Comparison of ENCODE assay signal across 1 cellular context in the genomic region with DNA sequence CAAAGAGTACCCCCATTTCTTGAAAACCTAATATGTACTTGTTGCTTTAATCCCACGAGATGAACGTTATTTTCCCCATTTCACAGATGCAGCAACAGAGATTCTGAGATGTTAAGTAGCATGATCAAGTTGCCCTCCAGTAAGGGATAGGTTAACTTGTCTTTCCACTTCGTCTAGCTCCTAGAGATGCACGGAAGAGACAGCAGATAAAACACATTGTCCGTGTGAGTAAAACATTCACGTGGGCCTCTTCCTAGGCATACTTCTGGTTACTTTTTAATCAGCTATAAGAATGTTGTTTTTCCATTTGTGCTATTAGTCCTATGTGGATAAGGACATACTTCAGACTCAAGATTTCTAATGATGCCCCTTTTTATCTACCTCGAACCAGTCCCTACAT.
TF ChIP-seq lines count a peak whose summit lies in the region.

No MANE protein-coding gene starts in this region.

TF ChIP-seq in H1, 55 proteins besides CTCF, POLR2A, EP300 and RAD21:
- TF ChIP-seq GTF2F1 (IDR thresholded peaks at IDR 0.05; ENCODE audit: borderline replicate concordance, low read depth, low read length) (no peak), TAF1 (IDR thresholded peaks at IDR 0.05; ENCODE audit: low read depth, low read length) (no peak), EGR1 (IDR thresholded peaks at IDR 0.05; ENCODE audit: borderline replicate concordance, low read depth, low read length) (no peak), BACH1 (IDR thresholded peaks at IDR 0.05; ENCODE audit: low read length) (no peak), SRF (IDR thresholded peaks at IDR 0.05; ENCODE audit: low read depth, low read length) (no peak), NRF1 (IDR thresholded peaks at IDR 0.05; ENCODE audit: low read depth, low read length) (no peak), GABPA (IDR thresholded peaks at IDR 0.05; ENCODE audit: borderline replicate concordance, insufficient read depth, low read length) (no peak), JUN (IDR thresholded peaks at IDR 0.05; ENCODE audit: low read depth, low read length) (no peak), ZNF274 (IDR thresholded peaks at IDR 0.05; ENCODE audit: borderline replicate concordance, extremely low read depth, low read length) (no peak), YY1 (IDR thresholded peaks at IDR 0.05; ENCODE audit: low read depth, low read length) (no peak), BCL11A (IDR thresholded peaks at IDR 0.05; ENCODE audit: low read depth in 2 of 2, low read length in 2 of 2) (no peak), SIN3A (conservative IDR thresholded peaks at IDR 0.05 in 1 of 2, IDR thresholded peaks at IDR 0.05 in 1 of 2; ENCODE audit: low read depth in 1 of 2, low read length in 2 of 2) (no peak), KDM4A (IDR thresholded peaks at IDR 0.05; ENCODE audit: low read depth, low read length, severe bottlenecking) (no peak), SUZ12 (IDR thresholded peaks at IDR 0.05; ENCODE audit: low read length) (no peak), NANOG (IDR thresholded peaks at IDR 0.05; ENCODE audit: insufficient read depth, low read depth, low read length, poor library complexity, severe bottlenecking) (no peak)
- TF ChIP-seq, protein P1, sequence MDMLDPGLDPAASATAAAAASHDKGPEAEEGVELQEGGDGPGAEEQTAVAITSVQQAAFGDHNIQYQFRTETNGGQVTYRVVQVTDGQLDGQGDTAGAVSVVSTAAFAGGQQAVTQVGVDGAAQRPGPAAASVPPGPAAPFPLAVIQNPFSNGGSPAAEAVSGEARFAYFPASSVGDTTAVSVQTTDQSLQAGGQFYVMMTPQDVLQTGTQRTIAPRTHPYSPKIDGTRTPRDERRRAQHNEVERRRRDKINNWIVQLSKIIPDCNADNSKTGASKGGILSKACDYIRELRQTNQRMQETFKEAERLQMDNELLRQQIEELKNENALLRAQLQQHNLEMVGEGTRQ (IDR thresholded peaks at IDR 0.05; ENCODE audit: low read length): no peak
- TF ChIP-seq, protein P2, sequence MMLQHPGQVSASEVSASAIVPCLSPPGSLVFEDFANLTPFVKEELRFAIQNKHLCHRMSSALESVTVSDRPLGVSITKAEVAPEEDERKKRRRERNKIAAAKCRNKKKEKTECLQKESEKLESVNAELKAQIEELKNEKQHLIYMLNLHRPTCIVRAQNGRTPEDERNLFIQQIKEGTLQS (IDR thresholded peaks at IDR 0.05; ENCODE audit: insufficient read depth, low read depth, low read length): no peak
- TF ChIP-seq, protein P3, sequence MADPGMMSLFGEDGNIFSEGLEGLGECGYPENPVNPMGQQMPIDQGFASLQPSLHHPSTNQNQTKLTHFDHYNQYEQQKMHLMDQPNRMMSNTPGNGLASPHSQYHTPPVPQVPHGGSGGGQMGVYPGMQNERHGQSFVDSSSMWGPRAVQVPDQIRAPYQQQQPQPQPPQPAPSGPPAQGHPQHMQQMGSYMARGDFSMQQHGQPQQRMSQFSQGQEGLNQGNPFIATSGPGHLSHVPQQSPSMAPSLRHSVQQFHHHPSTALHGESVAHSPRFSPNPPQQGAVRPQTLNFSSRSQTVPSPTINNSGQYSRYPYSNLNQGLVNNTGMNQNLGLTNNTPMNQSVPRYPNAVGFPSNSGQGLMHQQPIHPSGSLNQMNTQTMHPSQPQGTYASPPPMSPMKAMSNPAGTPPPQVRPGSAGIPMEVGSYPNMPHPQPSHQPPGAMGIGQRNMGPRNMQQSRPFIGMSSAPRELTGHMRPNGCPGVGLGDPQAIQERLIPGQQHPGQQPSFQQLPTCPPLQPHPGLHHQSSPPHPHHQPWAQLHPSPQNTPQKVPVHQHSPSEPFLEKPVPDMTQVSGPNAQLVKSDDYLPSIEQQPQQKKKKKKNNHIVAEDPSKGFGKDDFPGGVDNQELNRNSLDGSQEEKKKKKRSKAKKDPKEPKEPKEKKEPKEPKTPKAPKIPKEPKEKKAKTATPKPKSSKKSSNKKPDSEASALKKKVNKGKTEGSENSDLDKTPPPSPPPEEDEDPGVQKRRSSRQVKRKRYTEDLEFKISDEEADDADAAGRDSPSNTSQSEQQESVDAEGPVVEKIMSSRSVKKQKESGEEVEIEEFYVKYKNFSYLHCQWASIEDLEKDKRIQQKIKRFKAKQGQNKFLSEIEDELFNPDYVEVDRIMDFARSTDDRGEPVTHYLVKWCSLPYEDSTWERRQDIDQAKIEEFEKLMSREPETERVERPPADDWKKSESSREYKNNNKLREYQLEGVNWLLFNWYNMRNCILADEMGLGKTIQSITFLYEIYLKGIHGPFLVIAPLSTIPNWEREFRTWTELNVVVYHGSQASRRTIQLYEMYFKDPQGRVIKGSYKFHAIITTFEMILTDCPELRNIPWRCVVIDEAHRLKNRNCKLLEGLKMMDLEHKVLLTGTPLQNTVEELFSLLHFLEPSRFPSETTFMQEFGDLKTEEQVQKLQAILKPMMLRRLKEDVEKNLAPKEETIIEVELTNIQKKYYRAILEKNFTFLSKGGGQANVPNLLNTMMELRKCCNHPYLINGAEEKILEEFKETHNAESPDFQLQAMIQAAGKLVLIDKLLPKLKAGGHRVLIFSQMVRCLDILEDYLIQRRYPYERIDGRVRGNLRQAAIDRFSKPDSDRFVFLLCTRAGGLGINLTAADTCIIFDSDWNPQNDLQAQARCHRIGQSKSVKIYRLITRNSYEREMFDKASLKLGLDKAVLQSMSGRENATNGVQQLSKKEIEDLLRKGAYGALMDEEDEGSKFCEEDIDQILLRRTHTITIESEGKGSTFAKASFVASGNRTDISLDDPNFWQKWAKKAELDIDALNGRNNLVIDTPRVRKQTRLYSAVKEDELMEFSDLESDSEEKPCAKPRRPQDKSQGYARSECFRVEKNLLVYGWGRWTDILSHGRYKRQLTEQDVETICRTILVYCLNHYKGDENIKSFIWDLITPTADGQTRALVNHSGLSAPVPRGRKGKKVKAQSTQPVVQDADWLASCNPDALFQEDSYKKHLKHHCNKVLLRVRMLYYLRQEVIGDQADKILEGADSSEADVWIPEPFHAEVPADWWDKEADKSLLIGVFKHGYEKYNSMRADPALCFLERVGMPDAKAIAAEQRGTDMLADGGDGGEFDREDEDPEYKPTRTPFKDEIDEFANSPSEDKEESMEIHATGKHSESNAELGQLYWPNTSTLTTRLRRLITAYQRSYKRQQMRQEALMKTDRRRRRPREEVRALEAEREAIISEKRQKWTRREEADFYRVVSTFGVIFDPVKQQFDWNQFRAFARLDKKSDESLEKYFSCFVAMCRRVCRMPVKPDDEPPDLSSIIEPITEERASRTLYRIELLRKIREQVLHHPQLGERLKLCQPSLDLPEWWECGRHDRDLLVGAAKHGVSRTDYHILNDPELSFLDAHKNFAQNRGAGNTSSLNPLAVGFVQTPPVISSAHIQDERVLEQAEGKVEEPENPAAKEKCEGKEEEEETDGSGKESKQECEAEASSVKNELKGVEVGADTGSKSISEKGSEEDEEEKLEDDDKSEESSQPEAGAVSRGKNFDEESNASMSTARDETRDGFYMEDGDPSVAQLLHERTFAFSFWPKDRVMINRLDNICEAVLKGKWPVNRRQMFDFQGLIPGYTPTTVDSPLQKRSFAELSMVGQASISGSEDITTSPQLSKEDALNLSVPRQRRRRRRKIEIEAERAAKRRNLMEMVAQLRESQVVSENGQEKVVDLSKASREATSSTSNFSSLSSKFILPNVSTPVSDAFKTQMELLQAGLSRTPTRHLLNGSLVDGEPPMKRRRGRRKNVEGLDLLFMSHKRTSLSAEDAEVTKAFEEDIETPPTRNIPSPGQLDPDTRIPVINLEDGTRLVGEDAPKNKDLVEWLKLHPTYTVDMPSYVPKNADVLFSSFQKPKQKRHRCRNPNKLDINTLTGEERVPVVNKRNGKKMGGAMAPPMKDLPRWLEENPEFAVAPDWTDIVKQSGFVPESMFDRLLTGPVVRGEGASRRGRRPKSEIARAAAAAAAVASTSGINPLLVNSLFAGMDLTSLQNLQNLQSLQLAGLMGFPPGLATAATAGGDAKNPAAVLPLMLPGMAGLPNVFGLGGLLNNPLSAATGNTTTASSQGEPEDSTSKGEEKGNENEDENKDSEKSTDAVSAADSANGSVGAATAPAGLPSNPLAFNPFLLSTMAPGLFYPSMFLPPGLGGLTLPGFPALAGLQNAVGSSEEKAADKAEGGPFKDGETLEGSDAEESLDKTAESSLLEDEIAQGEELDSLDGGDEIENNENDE (IDR thresholded peaks at IDR 0.05; ENCODE audit: insufficient replicate concordance, low read length): no peak
- TF ChIP-seq, protein P4, sequence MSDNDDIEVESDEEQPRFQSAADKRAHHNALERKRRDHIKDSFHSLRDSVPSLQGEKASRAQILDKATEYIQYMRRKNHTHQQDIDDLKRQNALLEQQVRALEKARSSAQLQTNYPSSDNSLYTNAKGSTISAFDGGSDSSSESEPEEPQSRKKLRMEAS (IDR thresholded peaks at IDR 0.05): no peak
- TF ChIP-seq, protein P5, sequence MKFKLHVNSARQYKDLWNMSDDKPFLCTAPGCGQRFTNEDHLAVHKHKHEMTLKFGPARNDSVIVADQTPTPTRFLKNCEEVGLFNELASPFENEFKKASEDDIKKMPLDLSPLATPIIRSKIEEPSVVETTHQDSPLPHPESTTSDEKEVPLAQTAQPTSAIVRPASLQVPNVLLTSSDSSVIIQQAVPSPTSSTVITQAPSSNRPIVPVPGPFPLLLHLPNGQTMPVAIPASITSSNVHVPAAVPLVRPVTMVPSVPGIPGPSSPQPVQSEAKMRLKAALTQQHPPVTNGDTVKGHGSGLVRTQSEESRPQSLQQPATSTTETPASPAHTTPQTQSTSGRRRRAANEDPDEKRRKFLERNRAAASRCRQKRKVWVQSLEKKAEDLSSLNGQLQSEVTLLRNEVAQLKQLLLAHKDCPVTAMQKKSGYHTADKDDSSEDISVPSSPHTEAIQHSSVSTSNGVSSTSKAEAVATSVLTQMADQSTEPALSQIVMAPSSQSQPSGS (IDR thresholded peaks at IDR 0.05; ENCODE audit: low read length): no peak
